ENCODE assay signal across 20 cellular contexts in the genomic region with DNA sequence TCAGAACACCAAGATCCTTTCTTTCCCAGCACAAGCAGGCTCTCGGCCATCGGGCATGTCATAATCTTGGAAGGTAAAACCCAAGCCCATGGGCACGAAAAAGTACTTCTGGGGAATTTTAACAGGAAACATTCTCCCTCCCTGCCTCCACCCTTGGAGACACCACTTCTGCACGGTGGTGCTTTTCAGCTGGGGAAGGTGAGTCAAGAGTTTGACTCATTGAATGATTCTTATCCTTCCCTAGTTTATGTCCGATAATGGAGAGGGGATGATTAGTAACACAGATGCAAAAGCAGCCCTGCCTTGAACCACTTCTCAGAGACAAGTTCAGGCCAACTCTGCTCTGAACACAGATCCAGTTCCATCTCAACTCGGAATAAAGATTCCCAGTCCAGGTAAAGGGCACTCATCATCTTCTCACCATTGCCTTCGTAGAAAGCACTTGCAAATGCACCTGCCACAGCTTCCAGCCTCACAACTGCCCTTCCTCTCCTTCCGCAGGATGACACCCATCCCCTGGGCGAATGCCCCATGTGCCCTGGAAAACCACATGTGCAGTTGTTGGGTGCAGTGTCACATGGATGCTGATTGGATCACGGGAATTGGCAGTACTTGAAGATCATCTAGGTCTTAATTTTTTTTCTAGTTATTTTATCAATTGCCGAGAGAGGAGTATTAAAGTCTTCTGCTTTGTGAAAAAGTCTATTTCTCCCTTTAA.
A peak's percentile ranks its signal among the peaks of the same experiment; 100 is the strongest.
DNase-seq lines count a peak whose midpoint lies in the region; ATAC-seq, FAIRE-seq and TF ChIP-seq lines count a peak whose summit lies in the region.
"Had no signal": no experiment of that assay in that cellular context is flagged by ENCODE, and none has a peak within 500 bp of the region (broad histone marks: within the 10 kb centered on the region; RNA-seq: fewer than 3 reads in every experiment).

No MANE protein-coding gene starts in this region.

- H4K91ac ChIP-seq in trophoblast cell (ENCODE audit: low read depth, low read length): no peak overlapping the region

- H3K27me3 ChIP-seq in bronchial epithelial cell (ENCODE audit: control insufficient read depth, insufficient read depth, low read length) (no peaks in the 10 kb centered on the region), trophoblast cell (ENCODE audit: insufficient read depth, low read length) (no peaks in the 10 kb centered on the region)
- H3K27me3 ChIP-seq: ascending aorta had no signal

- peak overlapping the region; percentile 65 for H3K9ac ChIP-seq in trophoblast cell (ENCODE audit: low read length)

- H2BK120ac ChIP-seq in trophoblast cell (ENCODE audit: insufficient read depth, low read length, poor library complexity): no peak overlapping the region

- H3K4me3 ChIP-seq in bronchial epithelial cell (ENCODE audit: low read depth, low read length): no peak overlapping the region
- no peak overlapping the region for H3K4me3 ChIP-seq in trophoblast cell (ENCODE audit: low read depth, low read length)
- H3K4me3 ChIP-seq: ascending aorta, mucosa of descending colon, psoas muscle, spleen had no signal

- peaks cover 15 to 17% of the 10 kb centered on the region in 2 experiments for H3K4me1 ChIP-seq in trophoblast cell (ENCODE audit: control insufficient read depth in 1 of 2, insufficient read depth in 2 of 2, low read length in 2 of 2)
- H3K4me1 ChIP-seq: ascending aorta had no signal

- no peak overlapping the region for H3K18ac ChIP-seq in trophoblast cell (ENCODE audit: low read length)

- peaks cover 5% of the 10 kb centered on the region for H3K79me1 ChIP-seq in trophoblast cell (ENCODE audit: low read length)

- no peak for ATAC-seq in GM21528 (IDR thresholded peaks at IDR 0.05; ENCODE audit: low FRiP score, unreplicated experiment)
- ATAC-seq: activated CD4-positive, CD25-positive, alpha-beta regulatory T cell treated with anti-CD3 and anti-CD28 coated beads, Interleukin-2, amount 50 U/mL, for 24 hours; activated T-cell treated with anti-CD3 and anti-CD28 coated beads, Interleukin-2, amount 50 U/mL, for 4 hours; effector memory CD8-positive, alpha-beta T cell; mucosa of descending colon; psoas muscle had no signal

- FAIRE-seq in HTR-8/SVneo (lab: Jason Lieb, UNC) (peak; percentile 49), bronchial epithelial cell (lab: Jason Lieb, UNC) (no peak)

- peaks cover 1% of the 10 kb centered on the region for H3K9me3 ChIP-seq in trophoblast cell (ENCODE audit: insufficient read depth, low read depth, low read length)
- H3K9me3 ChIP-seq: ascending aorta, mucosa of descending colon, psoas muscle, spleen had no signal

- H2AFZ ChIP-seq in trophoblast cell (ENCODE audit: insufficient read depth, low read length, poor library complexity): no peak overlapping the region

- H2AK5ac ChIP-seq in trophoblast cell (ENCODE audit: low read length): no peak overlapping the region

- H3K4me2 ChIP-seq in trophoblast cell (ENCODE audit: low read length): no peak overlapping the region

- H3K4ac ChIP-seq in trophoblast cell (ENCODE audit: low read depth, low read length): no peak overlapping the region

- no peak overlapping the region for H3K14ac ChIP-seq in trophoblast cell (ENCODE audit: low read length)

- H2BK5ac ChIP-seq in trophoblast cell (ENCODE audit: low read depth, low read length, poor library complexity): no peak overlapping the region

- no peak overlapping the region for H3K27ac ChIP-seq in trophoblast cell (ENCODE audit: low read depth, low read length)
- H3K27ac ChIP-seq: ascending aorta, psoas muscle, spleen had no signal

- no peak overlapping the region for H3K23ac ChIP-seq in trophoblast cell (ENCODE audit: low read length)

- H2BK12ac ChIP-seq in trophoblast cell (ENCODE audit: low read length): no peak overlapping the region

- no CpG with 5 or more reads among the region's 11 CpGs for WGBS in trophoblast cell (ENCODE audit: extremely low coverage, insufficient coverage, insufficient read length)

- no peak for TF ChIP-seq CTCF in bronchial epithelial cell (IDR thresholded peaks at IDR 0.05; ENCODE audit: insufficient read depth, low read length, severe bottlenecking)

- no peak overlapping the region for H4K12ac ChIP-seq in trophoblast cell (ENCODE audit: low read depth, low read length)

- no peaks in the 10 kb centered on the region for H3K79me2 ChIP-seq in trophoblast cell (ENCODE audit: control insufficient read depth, insufficient read depth, low read length, poor library complexity)

- DNase-seq in EH (ENCODE audit: low read depth): peak; percentile 35
- DNase-seq in HTR-8/SVneo (ENCODE audit: insufficient read length, low spot score): no peak
- peak; percentile 92 for DNase-seq in bronchial epithelial cell (ENCODE audit: low read depth)
- DNase-seq in trophoblast cell: no peak
- DNase-seq in COLO668 (lab: John Stamatoyannopoulos, UW; ENCODE audit: unreplicated experiment): no peak
- no peak for DNase-seq in nucleus accumbens (lab: John Stamatoyannopoulos, UW)
- DNase-seq: activated CD8-positive, alpha-beta memory T cell treated with anti-CD3 and anti-CD28 coated beads for 24 hours; activated T-cell treated with anti-CD3 and anti-CD28 coated beads, Interleukin-2, amount 50 U/mL, for 4 hours; Calu3; effector memory CD8-positive, alpha-beta T cell; KG1; mucosa of descending colon; NCI-H1930; NCI-H2227 treated with DMSO at 0.1 percent for 48 hours; spleen; stimulated activated CD4-positive, alpha-beta T cell treated with anti-CD3 and anti-CD28 coated beads, Interleukin-4, amount 100 ng/mL, for 4 hours had no signal

- no peak overlapping the region for H4K8ac ChIP-seq in trophoblast cell (ENCODE audit: low read depth, low read length)

- H3K36me3 ChIP-seq in bronchial epithelial cell (ENCODE audit: control insufficient read depth, insufficient read depth, low read length) (no peaks in the 10 kb centered on the region), trophoblast cell (ENCODE audit: control insufficient read depth in 1 of 2, insufficient read depth in 2 of 2, low read length in 2 of 2) (no peaks in the 10 kb centered on the region)
- H3K36me3 ChIP-seq: ascending aorta, spleen had no signal

Comparison
In these comparisons a context has a peak if more than half of its experiments do, and no peak if none do; other contexts are left out.
1. DNase-seq: peak in EH (single experiment) and bronchial epithelial cell (single experiment); none in HTR-8/SVneo (single experiment), trophoblast cell (0 of 2), COLO668 (single experiment) and nucleus accumbens (0 of 56).